Comparison of ENCODE assay signal across 1 cellular context in the genomic region with DNA sequence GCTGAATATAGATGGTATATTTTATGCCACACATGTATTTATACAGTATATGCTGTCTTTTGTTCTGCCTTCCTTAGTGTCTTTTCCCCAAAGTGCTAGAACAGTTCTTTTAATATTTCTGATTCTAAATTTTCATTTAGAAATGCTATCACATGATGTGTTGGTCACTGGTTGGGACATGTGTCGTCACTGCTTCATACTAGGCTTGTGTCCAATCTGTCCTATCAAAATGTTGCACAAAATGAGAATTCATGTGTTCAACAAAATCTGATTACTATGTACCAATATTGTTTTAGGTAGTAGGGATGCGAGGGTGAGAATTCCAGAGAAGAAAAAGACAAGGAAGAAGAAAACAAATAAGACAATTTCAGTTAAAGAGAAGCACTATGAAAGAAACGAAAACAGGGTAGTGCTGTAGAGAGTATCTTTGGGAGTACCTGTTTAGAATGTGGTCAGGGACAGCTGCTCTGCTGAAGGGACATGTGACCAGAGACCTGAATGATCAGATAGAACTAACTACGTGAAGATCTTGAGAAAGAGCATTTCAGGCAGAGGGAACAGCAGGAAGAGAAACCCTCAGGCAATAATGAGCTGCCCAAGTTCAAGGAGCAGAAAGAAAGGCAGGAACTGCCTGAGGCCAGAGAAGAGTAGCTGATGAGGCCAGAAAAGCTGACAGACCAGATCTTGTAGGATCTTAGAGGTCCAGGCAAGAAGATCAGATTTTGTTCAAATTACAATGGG.
A peak's percentile ranks its signal among the peaks of the same experiment; 100 is the strongest.
TF ChIP-seq lines count a peak whose summit lies in the region.

No MANE protein-coding gene starts in this region.

TF ChIP-seq in HepG2, 621 proteins besides CTCF, POLR2A, EP300 and RAD21:
- TF ChIP-seq CREB1 (IDR thresholded peaks at IDR 0.05) (peak; percentile 48), CREB1 (CRISPR knock-in tag; IDR thresholded peaks at IDR 0.05) (no peak), ZNF230 (CRISPR knock-in tag; IDR thresholded peaks at IDR 0.05) (no peak)
